Comparison of ENCODE assay signal across 2 cellular contexts in genomic region chr2:143710879-143711278, GRCh38.
TF ChIP-seq lines count a peak whose summit lies in the region.

No MANE protein-coding gene starts in this region.

TF ChIP-seq in HepG2, 621 proteins besides CTCF, POLR2A, EP300 and RAD21:
- TF ChIP-seq ZBTB40 (IDR thresholded peaks at IDR 0.05) (peak; percentile 34; the same call in 1 of the 2 replicates), ZBTB40 (CRISPR knock-in tag; IDR thresholded peaks at IDR 0.05) (no peak), CREB3 (CRISPR knock-in tag; IDR thresholded peaks at IDR 0.05) (no peak)

TF ChIP-seq in K562, 482 proteins besides CTCF, POLR2A, EP300 and RAD21:
- TF ChIP-seq ZBTB40 (IDR thresholded peaks at IDR 0.05) (peak; percentile 91), ZBTB40 (CRISPR knock-in tag; IDR thresholded peaks at IDR 0.05) (peak; percentile 94), CGGBP1 (CRISPR knock-in tag; IDR thresholded peaks at IDR 0.05) (no peak), ILK (tag; IDR thresholded peaks at IDR 0.05; ENCODE audit: borderline replicate concordance, low read depth) (no peak)
